In the genomic region with DNA sequence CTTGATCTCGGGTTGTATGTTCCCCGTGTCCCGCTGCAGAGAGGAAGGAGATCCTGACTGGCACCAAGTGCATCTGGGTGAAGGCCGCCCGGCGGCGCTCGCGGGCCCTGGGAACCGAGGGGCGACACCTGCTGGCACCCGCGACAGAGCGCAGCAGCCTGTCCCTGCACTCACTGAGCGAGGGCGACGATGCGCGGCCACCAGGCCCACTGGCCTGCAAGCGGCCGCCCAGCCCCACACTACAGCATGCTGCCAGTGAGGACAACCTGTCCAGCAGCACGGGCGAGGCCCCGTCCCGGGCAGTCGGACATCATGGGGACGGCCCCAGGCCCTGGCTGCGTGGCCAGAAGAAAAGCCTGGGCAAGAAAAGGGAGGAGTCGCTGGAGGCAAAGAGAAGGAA, we compare ENCODE assay signal across 8 cellular contexts. TPM values are rescaled to one million over a fixed set of nuclear protein-coding genes. Genes with fewer than 3 reads are reported as not detected.
A peak's percentile ranks its signal among the peaks of the same experiment; 100 is the strongest.
DNase-seq lines count a peak whose midpoint lies in the region; ATAC-seq and TF ChIP-seq lines count a peak whose summit lies in the region.

No MANE protein-coding gene starts in this region.

- no peak overlapping the region for H3K27ac Mint-ChIP-seq in HFFc6
- H3K27ac Mint-ChIP-seq in effector memory CD8-positive, alpha-beta T cell = no peak overlapping the region
- no peak overlapping the region for H3K27ac Mint-ChIP-seq in progenitor cell of endocrine pancreas

- H3K4me1 Mint-ChIP-seq in HFFc6 (ENCODE audit: low read depth) (no peaks in the 10 kb centered on the region), progenitor cell of endocrine pancreas (ENCODE audit: low read depth) (peaks cover 5% of the 10 kb centered on the region)
- H3K4me1 Mint-ChIP-seq in effector memory CD8-positive, alpha-beta T cell (ENCODE audit: low read depth in 2 of 2) = peaks cover 0 to 6% of the 10 kb centered on the region in 2 donors

- peak; percentile 74 for ATAC-seq in effector memory CD8-positive, alpha-beta T cell (replicated peaks)
- ATAC-seq in GM18909 (IDR thresholded peaks at IDR 0.05; ENCODE audit: poor library complexity, unreplicated experiment) = no peak
- ATAC-seq in GM18858 (IDR thresholded peaks at IDR 0.05; ENCODE audit: unreplicated experiment) = no peak

- no peak overlapping the region for H3K4me3 Mint-ChIP-seq in HFFc6
- peak overlapping the region in 1 of 2 donors; percentile 15 for H3K4me3 Mint-ChIP-seq in effector memory CD8-positive, alpha-beta T cell
- no peak overlapping the region for H3K4me3 Mint-ChIP-seq in progenitor cell of endocrine pancreas (ENCODE audit: low read depth)

- DNase-seq in AML-193 (lab: John Stamatoyannopoulos, UW) = peak; percentile 75 to 78
- DNase-seq in HFFc6 = no peak
- peak; percentile 81 for DNase-seq in UCSD-AML1 (lab: John Stamatoyannopoulos, UW; ENCODE audit: unreplicated experiment)
- DNase-seq in effector memory CD8-positive, alpha-beta T cell = peak; percentile 49 to 56 (median 52)
- DNase-seq in progenitor cell of endocrine pancreas (ENCODE audit: low spot score, unreplicated experiment) = peak; percentile 67
- DNase-seq in NCI-H1092 (lab: John Stamatoyannopoulos, UW) = no peak

- H3K36me3 Mint-ChIP-seq in HFFc6 (ENCODE audit: low read depth) (peaks cover 7% of the 10 kb centered on the region), progenitor cell of endocrine pancreas (ENCODE audit: insufficient read depth) (no peaks in the 10 kb centered on the region)
- H3K36me3 Mint-ChIP-seq in effector memory CD8-positive, alpha-beta T cell (ENCODE audit: insufficient read depth) = peaks cover 3% of the 10 kb centered on the region

- TF ChIP-seq CTCF in HFFc6 (IDR thresholded peaks at IDR 0.05) (peak; percentile 16; the same call in 1 of the 2 replicates), progenitor cell of endocrine pancreas (IDR thresholded peaks at IDR 0.05; ENCODE audit: unreplicated experiment) (peak; percentile 92)

- H3K9me3 Mint-ChIP-seq in HFFc6 (peaks cover 29% of the 10 kb centered on the region), progenitor cell of endocrine pancreas (ENCODE audit: low read depth) (no peaks in the 10 kb centered on the region)
- H3K9me3 Mint-ChIP-seq in effector memory CD8-positive, alpha-beta T cell = no peaks in the 10 kb centered on the region

- H3K27me3 Mint-ChIP-seq in HFFc6 (ENCODE audit: insufficient read depth) (peaks cover 7% of the 10 kb centered on the region; the same call in 1 of the 2 replicates), progenitor cell of endocrine pancreas (peaks cover 71% of the 10 kb centered on the region)
- peaks cover 42 to 86% of the 10 kb centered on the region in 2 donors for H3K27me3 Mint-ChIP-seq in effector memory CD8-positive, alpha-beta T cell

RNA-seq across cellular contexts. Expression of a gene that starts 7.5 kb away (rescaled TPM):
- total RNA-seq in HFFc6 (2021; fragmentation: NEBNext Ultra II Directional; extraction: Animal tissue kit (Norgen Biotek cat#: 25700)) = not detected
- total RNA-seq in progenitor cell of endocrine pancreas = 2.8 and 3.4 TPM in 2 replicates

RNA-seq across cellular contexts. Expression of a gene that starts 13.2 kb away (rescaled TPM):
- not detected for total RNA-seq in HFFc6 (2021; fragmentation: NEBNext Ultra II Directional; extraction: Animal tissue kit (Norgen Biotek cat#: 25700))
- total RNA-seq in progenitor cell of endocrine pancreas = 6.0 and 6.6 TPM in 2 replicates

RNA-seq across cellular contexts. Expression of a gene that starts 28.1 kb away (rescaled TPM):
- total RNA-seq in HFFc6 (2021; fragmentation: NEBNext Ultra II Directional; extraction: Animal tissue kit (Norgen Biotek cat#: 25700)) = not detected
- 1.7 and 2.2 TPM in 2 replicates for total RNA-seq in progenitor cell of endocrine pancreas

Comparison
In these comparisons a context has a peak if more than half of its experiments do, and no peak if none do; other contexts are left out.
1. DNase-seq: peak in AML-193 (2 of 2), UCSD-AML1 (single experiment), effector memory CD8-positive, alpha-beta T cell (3 of 3) and progenitor cell of endocrine pancreas (single experiment); none in HFFc6 (single experiment) and NCI-H1092 (single experiment).